Comparison of ENCODE assay signal across 11 cellular contexts in genomic region chr9:21711504-21711903, GRCh38.
A peak's percentile ranks its signal among the peaks of the same experiment; 100 is the strongest.
DNase-seq lines count a peak whose midpoint lies in the region; ATAC-seq lines count a peak whose summit lies in the region.
"Had no signal": no experiment of that assay in that cellular context is flagged by ENCODE, and none has a peak within 500 bp of the region (broad histone marks: within the 10 kb centered on the region; RNA-seq: fewer than 3 reads in every experiment).

No MANE protein-coding gene starts in this region.

- no peak overlapping the region for H3K4me3 Mint-ChIP-seq in activated T-cell treated with anti-CD3 and anti-CD28 coated beads, Interleukin-2, amount 50 U/mL, for 4 hours
- no peak overlapping the region for H3K4me3 Mint-ChIP-seq in activated T-cell treated with anti-CD3 and anti-CD28 coated beads, Interleukin-2, amount 50 U/mL, for 24 hours
- H3K4me3 Mint-ChIP-seq in activated T-helper 17 cell treated with anti-CD3 and anti-CD28 coated beads, Interleukin-2, amount 50 U/mL, for 72 hours = no peak overlapping the region
- H3K4me3 Mint-ChIP-seq: natural killer cell treated with Interleukin-12 subunit alpha and Interleukin-12 subunit beta and Interleukin-15 and Interleukin-18, amount 100 ng/mL, for 72 hours had no signal

- no peaks in the 10 kb centered on the region for H3K36me3 Mint-ChIP-seq in activated T-cell treated with anti-CD3 and anti-CD28 coated beads, Interleukin-2, amount 50 U/mL, for 4 hours (ENCODE audit: insufficient read depth)
- H3K36me3 Mint-ChIP-seq in activated T-cell treated with anti-CD3 and anti-CD28 coated beads, Interleukin-2, amount 50 U/mL, for 24 hours (ENCODE audit: low read depth) = no peaks in the 10 kb centered on the region
- H3K36me3 Mint-ChIP-seq in activated T-helper 17 cell treated with anti-CD3 and anti-CD28 coated beads, Interleukin-2, amount 50 U/mL, for 72 hours (ENCODE audit: low read depth) = no peaks in the 10 kb centered on the region
- H3K36me3 Mint-ChIP-seq: natural killer cell treated with Interleukin-12 subunit alpha and Interleukin-12 subunit beta and Interleukin-15 and Interleukin-18, amount 100 ng/mL, for 72 hours had no signal

- H3K9me3 Mint-ChIP-seq in activated T-cell treated with anti-CD3 and anti-CD28 coated beads, Interleukin-2, amount 50 U/mL, for 4 hours = no peaks in the 10 kb centered on the region
- no peaks in the 10 kb centered on the region for H3K9me3 Mint-ChIP-seq in activated T-cell treated with anti-CD3 and anti-CD28 coated beads, Interleukin-2, amount 50 U/mL, for 24 hours
- H3K9me3 Mint-ChIP-seq in activated T-helper 17 cell treated with anti-CD3 and anti-CD28 coated beads, Interleukin-2, amount 50 U/mL, for 72 hours = no peaks in the 10 kb centered on the region
- H3K9me3 Mint-ChIP-seq: natural killer cell treated with Interleukin-12 subunit alpha and Interleukin-12 subunit beta and Interleukin-15 and Interleukin-18, amount 100 ng/mL, for 72 hours had no signal

- DNase-seq in activated T-cell treated with anti-CD3 and anti-CD28 coated beads, Interleukin-2, amount 50 U/mL, for 4 hours = no peak
- DNase-seq in activated T-cell treated with anti-CD3 and anti-CD28 coated beads, Interleukin-2, amount 50 U/mL, for 24 hours = no peak
- DNase-seq in retina (peak; percentile 9), left lobe of liver (ENCODE audit: low spot score) (no peak), HCEC 1CT (no peak)
- DNase-seq in stimulated activated CD8-positive, alpha-beta memory T cell treated with anti-CD3 and anti-CD28 coated beads, Interleukin-4, amount 100 ng/mL, for 48 hours = no peak
- DNase-seq: BE2C, RPMI8226 had no signal

- no peak overlapping the region for H3K27ac Mint-ChIP-seq in activated T-cell treated with anti-CD3 and anti-CD28 coated beads, Interleukin-2, amount 50 U/mL, for 24 hours
- H3K27ac Mint-ChIP-seq in activated T-helper 17 cell treated with anti-CD3 and anti-CD28 coated beads, Interleukin-2, amount 50 U/mL, for 72 hours = no peak overlapping the region
- H3K27ac Mint-ChIP-seq: natural killer cell treated with Interleukin-12 subunit alpha and Interleukin-12 subunit beta and Interleukin-15 and Interleukin-18, amount 100 ng/mL, for 72 hours had no signal

- peak; percentile 58 to 66 for ATAC-seq in activated T-cell treated with anti-CD3 and anti-CD28 coated beads, Interleukin-2, amount 50 U/mL, for 4 hours
- ATAC-seq in HG03039 (IDR thresholded peaks at IDR 0.05; ENCODE audit: unreplicated experiment) (peak; percentile 70), left lobe of liver (no peak)
- ATAC-seq in activated T-helper 17 cell treated with anti-CD3 and anti-CD28 coated beads, Interleukin-2, amount 50 U/mL, for 72 hours (replicated peaks) = peak; percentile 73
- ATAC-seq: natural killer cell treated with Interleukin-12 subunit alpha and Interleukin-12 subunit beta and Interleukin-15 and Interleukin-18, amount 100 ng/mL, for 72 hours had no signal

- peaks cover 8% of the 10 kb centered on the region for H3K27me3 Mint-ChIP-seq in activated T-cell treated with anti-CD3 and anti-CD28 coated beads, Interleukin-2, amount 50 U/mL, for 4 hours (ENCODE audit: low read depth)
- no peaks in the 10 kb centered on the region for H3K27me3 Mint-ChIP-seq in activated T-cell treated with anti-CD3 and anti-CD28 coated beads, Interleukin-2, amount 50 U/mL, for 24 hours
- peaks cover 4% of the 10 kb centered on the region for H3K27me3 Mint-ChIP-seq in activated T-helper 17 cell treated with anti-CD3 and anti-CD28 coated beads, Interleukin-2, amount 50 U/mL, for 72 hours

- peaks cover 12% of the 10 kb centered on the region for H3K4me1 Mint-ChIP-seq in activated T-cell treated with anti-CD3 and anti-CD28 coated beads, Interleukin-2, amount 50 U/mL, for 4 hours (ENCODE audit: low read depth)
- H3K4me1 Mint-ChIP-seq in activated T-cell treated with anti-CD3 and anti-CD28 coated beads, Interleukin-2, amount 50 U/mL, for 24 hours (ENCODE audit: low read depth) = peaks cover 21% of the 10 kb centered on the region
- peaks cover 12% of the 10 kb centered on the region for H3K4me1 Mint-ChIP-seq in activated T-helper 17 cell treated with anti-CD3 and anti-CD28 coated beads, Interleukin-2, amount 50 U/mL, for 72 hours
